In genomic region chr1:151199860-151200581, GRCh38 we compare ENCODE assay signal across 8 cellular contexts. TPM values are rescaled to one million over a fixed set of nuclear protein-coding genes. Genes with fewer than 3 reads are reported as not detected.
DNase-seq lines count a peak whose midpoint lies in the region; ATAC-seq, FAIRE-seq and TF ChIP-seq lines count a peak whose summit lies in the region.

No MANE protein-coding gene starts in this region.

- H3K36me3 ChIP-seq in K562 (ENCODE audit: control insufficient read depth, insufficient read depth, low read length) (peaks cover 22% of the 10 kb centered on the region; the same call in 2 of the 3 replicates), right lobe of liver (peaks cover 0 to 6% (median 0%) of the 10 kb centered on the region in 4 donors), thyroid gland (peaks cover 0 to 10% of the 10 kb centered on the region in 2 donors)

- H2AFZ ChIP-seq in K562 (ENCODE audit: low read depth, low read length) = no peak overlapping the region

- H3K4me3 ChIP-seq in K562 (peak overlapping the region; percentile 56), right lobe of liver (peak overlapping the region; percentile 74 to 83 (median 81)), thyroid gland (replicated peaks in 1 of 3) (peak overlapping the region; percentile 12 to 89 (median 79))

- H3K9me3 ChIP-seq in K562 (replicated peaks; ENCODE audit: control insufficient read depth, insufficient read depth, low read depth, low read length) (no peaks in the 10 kb centered on the region), right lobe of liver (no peaks in the 10 kb centered on the region), thyroid gland (no peaks in the 10 kb centered on the region)

- H3K79me2 ChIP-seq in K562 (ENCODE audit: control insufficient read depth, insufficient read depth, low read length) = peaks cover 46% of the 10 kb centered on the region

- H3K27ac ChIP-seq in K562 (ENCODE audit: extremely low read depth, low read depth, low read length) (peak overlapping the region; percentile 25; the same call in 1 of the 3 replicates), right lobe of liver (peak overlapping the region; percentile 1 to 78 (median 73)), thyroid gland (peak overlapping the region in 2 of 3 donors; percentile 92 to 93)

- TF ChIP-seq RAD21 in K562 (CRISPR knock-in tag; conservative IDR thresholded peaks at IDR 0.05 in 1 of 2, IDR thresholded peaks at IDR 0.05 in 1 of 2) = no peak

- intact Hi-C loops in K562 (cut with micrococcal nuclease) (loop anchor here (10.0 kb wide), 1 partner anchor 185 kb away; no protein-coding TSS in a partner anchor), right lobe of liver (cut with DNase I) (loop anchor here in 1 of 2 donors (5.0 to 10.0 kb wide), 2 partner anchors 47 to 75 kb away; no protein-coding TSS in a partner anchor), thyroid gland (cut with DNase I) (loop anchor here (5.0 kb wide), 2 partner anchors 52 to 152 kb away; partner anchors contain the start of gene PSMD4)

- TF ChIP-seq CTCF in K562 (IDR thresholded peaks at IDR 0.05 in 2 of 3, conservative IDR thresholded peaks at IDR 0.05 in 1 of 3; ENCODE audit: insufficient read depth in 2 of 3, low read depth in 1 of 3, low read length in 3 of 3) (no peak), right lobe of liver (IDR thresholded peaks at IDR 0.05) (no peak), thyroid gland (IDR thresholded peaks at IDR 0.05) (no peak)

- POLR2A ChIA-PET in K562 (lab: Yijun Ruan, JAX) = interaction anchor here (0.7 kb wide), 1 partner anchor 236 kb away, joined by 3 read pairs; no protein-coding TSS in a partner anchor

- FAIRE-seq in K562 (lab: Jason Lieb, UNC) = no peak

- H3K9me1 ChIP-seq in K562 (ENCODE audit: control insufficient read depth, insufficient read depth, low read length) = no peaks in the 10 kb centered on the region

- TF ChIP-seq EP300 in K562 (IDR thresholded peaks at IDR 0.05; ENCODE audit: low read length) = no peak

- peak overlapping the region; percentile 49 to 81; a peak in 2 of 4 replicates for H3K9ac ChIP-seq in K562 (ENCODE audit: insufficient read depth in 1 of 2, low read depth in 2 of 2, low read length in 2 of 2)

- H3K27me3 ChIP-seq in K562 (ENCODE audit: control insufficient read depth in 2 of 2, insufficient read depth in 2 of 2, low read length in 2 of 2) = no peaks in the 10 kb centered on the region
- H3K27me3 ChIP-seq in right lobe of liver = no peaks in the 10 kb centered on the region
- no peaks in the 10 kb centered on the region for H3K27me3 ChIP-seq in thyroid gland

- DNase-seq in ELR (ENCODE audit: low read depth) (peak; percentile 96), NCI-H226 (peak; percentile 95), K562 (ENCODE audit: extremely low read depth in 1 of 4, low spot score in 3 of 4) (peak in 3 of 4 experiments; percentile 22 to 46 (median 41)), right lobe of liver (no peak), thyroid gland (no peak)

- peak overlapping the region; percentile 83 for H3K4me2 ChIP-seq in K562 (ENCODE audit: insufficient read depth, low read length)

- CTCF ChIA-PET in K562 (lab: Yijun Ruan, JAX; ENCODE audit: low intra/inter-chr PET ratio) = no interaction called here

- no peaks in the 10 kb centered on the region for H4K20me1 ChIP-seq in K562 (replicated peaks; ENCODE audit: control insufficient read depth, insufficient read depth, low read length)

- peak; percentile 13; the same call in 1 of the 3 replicates for ATAC-seq in K562
- ATAC-seq in right lobe of liver = no peak
- no peak for ATAC-seq in HG03565 (IDR thresholded peaks at IDR 0.05; ENCODE audit: unreplicated experiment)
- ATAC-seq in HG02884 (IDR thresholded peaks at IDR 0.05; ENCODE audit: unreplicated experiment) = no peak
- ATAC-seq in HG02798 (IDR thresholded peaks at IDR 0.05; ENCODE audit: poor library complexity, unreplicated experiment) = no peak

- TF ChIP-seq POLR2A in K562 (conservative IDR thresholded peaks at IDR 0.05) (no peak), right lobe of liver (IDR thresholded peaks at IDR 0.05) (no peak), thyroid gland (IDR thresholded peaks at IDR 0.05) (no peak)

- no TSS peak for BruUV-seq in K562 (replicated peaks; lab: Mats Ljungman, UMichigan)

- H3K4me1 ChIP-seq in K562 (replicated peaks in 1 of 2; ENCODE audit: control insufficient read depth in 2 of 2, insufficient read depth in 2 of 2, low read length in 2 of 2) (peaks cover 11 to 15% of the 10 kb centered on the region in 2 experiments; a peak in 4 of 5 replicates), right lobe of liver (peaks cover 0 to 21% (median 0%) of the 10 kb centered on the region in 4 donors), thyroid gland (peaks cover 21 to 30% of the 10 kb centered on the region in 2 donors)

- 25% methylated on average over 11 of the region's 12 CpGs for WGBS in K562 (ENCODE audit: insufficient coverage, low coverage, missing lambda C conversion rate)
- 39% methylated on average over 12 of the region's 12 CpGs for WGBS in right lobe of liver (ENCODE audit: insufficient coverage, low coverage, low lambda C conversion rate, missing lambda C conversion rate)
- 20 to 21% methylated on average over 12 of the region's 12 CpGs for WGBS in thyroid gland, 2 donors

- in situ Hi-C loops in K562 (cut with MboI) = no loop called here

RNA-seq across cellular contexts. Expression of gene PIP5K1A, which starts 1.7 kb away (rescaled TPM):
- total RNA-seq in K562 (2011; cell fraction: chromatin; rRNA removed; ENCODE audit: low replicate concordance) = 161 and 178 TPM in 2 replicates
- total RNA-seq in K562 (2011; cell fraction: nucleolus; rRNA removed) = 84.5 and 85.7 TPM in 2 replicates
- total RNA-seq in K562 (2011; cell fraction: nucleoplasm; rRNA removed) = 104 and 116 TPM in 2 replicates
- total RNA-seq in K562 (2014; rRNA removed) (16.9 and 21.3 TPM in 2 replicates), K562 (2014; rRNA removed; fragmentation: Illumina TruSeq; extraction: Trizol) (18.8 and 20.6 TPM in 2 replicates), K562 (2015; rRNA removed; fragmentation: Illumina TruSeq; extraction: Trizol) (22.8 and 24.9 TPM in 2 replicates), K562 (2021) (21.9 and 25.8 TPM in 2 replicates), right lobe of liver (10 to 100 TPM; 13.9 to 22.1 (median 17.2) TPM), thyroid gland (10 to 100 TPM; 53.4 to 74.5 (median 57.8) TPM)
- polyA plus RNA-seq in K562 (2011; rRNA removed) (33.5 and 42.4 TPM in 2 replicates), K562 (2014; fragmentation: Illumina TruSeq; extraction: Trizol) (26.3 and 36.4 TPM in 2 replicates), K562 (2014; fragmentation: Nextera tagmentation; extraction: Ambion mirVana) (1 to 10 TPM; 1.9 to 4.2 TPM), K562 (2014; rRNA removed) (17.2 and 22.4 TPM in 2 replicates)
- polyA plus RNA-seq in K562 (2011; cell fraction: cytosol; rRNA removed) = 23.8 and 29.9 TPM in 2 replicates
- polyA plus RNA-seq in K562 (2011; cell fraction: nucleus; rRNA removed) = 47.1 and 51.9 TPM in 2 replicates
- 14.8 and 15.0 TPM in 2 replicates for polyA plus RNA-seq in K562 (2012)
- 54.7 and 69.0 TPM in 2 replicates for polyA minus RNA-seq in K562 (2011; rRNA and poly(A)+ RNA removed)
- polyA minus RNA-seq in K562 (2011; cell fraction: cytosol; rRNA and poly(A)+ RNA removed) = 15.1 and 19.9 TPM in 2 replicates
- polyA minus RNA-seq in K562 (2011; cell fraction: nucleus; rRNA and poly(A)+ RNA removed) = 21.3 and 28.2 TPM in 2 replicates

RNA-seq across cellular contexts. Expression of gene VPS72, which starts 10.0 kb away (rescaled TPM):
- 26.2 and 29.1 TPM in 2 replicates for total RNA-seq in K562 (2011; cell fraction: chromatin; rRNA removed; ENCODE audit: low replicate concordance)
- 10.8 and 17.2 TPM in 2 replicates for total RNA-seq in K562 (2011; cell fraction: nucleolus; rRNA removed)
- total RNA-seq in K562 (2011; cell fraction: nucleoplasm; rRNA removed) = 15.5 and 20.0 TPM in 2 replicates
- total RNA-seq in K562 (2014; rRNA removed) (72.2 and 78.4 TPM in 2 replicates), K562 (2014; rRNA removed; fragmentation: Illumina TruSeq; extraction: Trizol) (58.2 and 64.5 TPM in 2 replicates), K562 (2015; rRNA removed; fragmentation: Illumina TruSeq; extraction: Trizol) (73.7 and 79.6 TPM in 2 replicates), K562 (2021) (75.7 and 81.6 TPM in 2 replicates), right lobe of liver (10 to 100 TPM; 10.0 to 19.2 (median 14.7) TPM), thyroid gland (10 to 100 TPM; 36.9 to 47.5 (median 39.9) TPM)
- polyA plus RNA-seq in K562 (2011; rRNA removed) (80.9 and 113 TPM in 2 replicates), K562 (2014; fragmentation: Illumina TruSeq; extraction: Trizol) (126 and 131 TPM in 2 replicates), K562 (2014; fragmentation: Nextera tagmentation; extraction: Ambion mirVana) (10 to 100 TPM in 1 of 2 experiments, 1 to 10 TPM in 1; 7.2 to 21.9 TPM), K562 (2014; rRNA removed) (89.0 and 96.0 TPM in 2 replicates)
- 76.3 and 89.8 TPM in 2 replicates for polyA plus RNA-seq in K562 (2011; cell fraction: cytosol; rRNA removed)
- 37.1 and 39.9 TPM in 2 replicates for polyA plus RNA-seq in K562 (2011; cell fraction: nucleus; rRNA removed)
- polyA plus RNA-seq in K562 (2012) = 58.9 and 73.2 TPM in 2 replicates
- 41.7 and 44.6 TPM in 2 replicates for polyA minus RNA-seq in K562 (2011; rRNA and poly(A)+ RNA removed)
- polyA minus RNA-seq in K562 (2011; cell fraction: cytosol; rRNA and poly(A)+ RNA removed) = 24.7 and 25.1 TPM in 2 replicates
- 4.4 and 13.4 TPM in 2 replicates for polyA minus RNA-seq in K562 (2011; cell fraction: nucleus; rRNA and poly(A)+ RNA removed)

RNA-seq across cellular contexts. Expression of gene TMOD4, which starts 24.2 kb away (rescaled TPM):
- 2.0 and 3.8 TPM in 2 replicates for total RNA-seq in K562 (2011; cell fraction: chromatin; rRNA removed; ENCODE audit: low replicate concordance)
- not detected in 2 replicates for total RNA-seq in K562 (2011; cell fraction: nucleolus; rRNA removed)
- total RNA-seq in K562 (2011; cell fraction: nucleoplasm; rRNA removed) = 4.3 and 9.5 TPM in 2 replicates
- total RNA-seq in K562 (2014; rRNA removed) = 1.0 and 1.5 TPM in 2 replicates
- total RNA-seq in K562 (2014; rRNA removed; fragmentation: Illumina TruSeq; extraction: Trizol) = 0.18 and 1.1 TPM in 2 replicates
- total RNA-seq in K562 (2015; rRNA removed; fragmentation: Illumina TruSeq; extraction: Trizol) = 0.22 and 0.57 TPM in 2 replicates
- total RNA-seq in K562 (2021) = 0.60 and 1.2 TPM in 2 replicates
- 1.4 and 1.8 TPM in 2 replicates for polyA plus RNA-seq in K562 (2011; rRNA removed)
- polyA plus RNA-seq in K562 (2011; cell fraction: cytosol; rRNA removed) = 0.72 and 0.88 TPM in 2 replicates
- 1.6 and 2.6 TPM in 2 replicates for polyA plus RNA-seq in K562 (2011; cell fraction: nucleus; rRNA removed)
- polyA plus RNA-seq in K562 (2012) = 1.1 and 1.7 TPM in 2 replicates
- 0.35 and 1.0 TPM in 2 replicates for polyA plus RNA-seq in K562 (2014; fragmentation: Illumina TruSeq; extraction: Trizol)
- polyA plus RNA-seq in K562 (2014; fragmentation: Nextera tagmentation; extraction: Ambion mirVana) = under 1 TPM in 1 of 2 experiments, not detected in 1; 0.57 TPM
- polyA plus RNA-seq in K562 (2014; rRNA removed) = 0.12 and 1.5 TPM in 2 replicates
- polyA minus RNA-seq in K562 (2011; rRNA and poly(A)+ RNA removed) = 1.3 TPM in 1 of 2 replicates, not detected in the other
- not detected in 2 replicates for polyA minus RNA-seq in K562 (2011; cell fraction: cytosol; rRNA and poly(A)+ RNA removed)
- not detected in 2 replicates for polyA minus RNA-seq in K562 (2011; cell fraction: nucleus; rRNA and poly(A)+ RNA removed)
- total RNA-seq in right lobe of liver = not detected
- total RNA-seq in thyroid gland = not detected

RNA-seq across cellular contexts. Expression of gene SCNM1, which starts 34.1 kb away (rescaled TPM):
- 28.6 and 48.7 TPM in 2 replicates for total RNA-seq in K562 (2011; cell fraction: chromatin; rRNA removed; ENCODE audit: low replicate concordance)
- total RNA-seq in K562 (2011; cell fraction: nucleolus; rRNA removed) = 26.1 and 32.2 TPM in 2 replicates
- total RNA-seq in K562 (2011; cell fraction: nucleoplasm; rRNA removed) = 30.7 and 32.9 TPM in 2 replicates
- total RNA-seq in K562 (2014; rRNA removed) (67.4 and 74.3 TPM in 2 replicates), K562 (2014; rRNA removed; fragmentation: Illumina TruSeq; extraction: Trizol) (54.1 and 63.0 TPM in 2 replicates), K562 (2015; rRNA removed; fragmentation: Illumina TruSeq; extraction: Trizol) (61.7 and 62.3 TPM in 2 replicates), K562 (2021) (50.1 and 50.7 TPM in 2 replicates), right lobe of liver (10 to 100 TPM in 2 of 6 experiments, 1 to 10 TPM in 4; 7.5 to 13.2 (median 8.5) TPM), thyroid gland (10 to 100 TPM; 13.2 to 44.5 (median 24.5) TPM)
- polyA plus RNA-seq in K562 (2011; rRNA removed) (17.2 and 22.5 TPM in 2 replicates), K562 (2014; fragmentation: Illumina TruSeq; extraction: Trizol) (80.6 and 100 TPM in 2 replicates), K562 (2014; fragmentation: Nextera tagmentation; extraction: Ambion mirVana) (100 to 1,000 TPM; 203 to 204 TPM), K562 (2014; rRNA removed) (37.3 TPM in 2 replicates)
- 13.9 and 19.0 TPM in 2 replicates for polyA plus RNA-seq in K562 (2011; cell fraction: cytosol; rRNA removed)
- 40.6 and 40.9 TPM in 2 replicates for polyA plus RNA-seq in K562 (2011; cell fraction: nucleus; rRNA removed)
- 58.0 and 65.9 TPM in 2 replicates for polyA plus RNA-seq in K562 (2012)
- 12.9 and 13.0 TPM in 2 replicates for polyA minus RNA-seq in K562 (2011; rRNA and poly(A)+ RNA removed)
- 13.5 and 14.7 TPM in 2 replicates for polyA minus RNA-seq in K562 (2011; cell fraction: cytosol; rRNA and poly(A)+ RNA removed)
- 8.1 and 17.2 TPM in 2 replicates for polyA minus RNA-seq in K562 (2011; cell fraction: nucleus; rRNA and poly(A)+ RNA removed)

RNA-seq across cellular contexts. Expression of gene LYSMD1, which starts 34.3 kb away (rescaled TPM):
- total RNA-seq in K562 (2011; cell fraction: chromatin; rRNA removed; ENCODE audit: low replicate concordance) = 14.0 and 14.3 TPM in 2 replicates
- total RNA-seq in K562 (2011; cell fraction: nucleolus; rRNA removed) = 7.2 and 7.9 TPM in 2 replicates
- total RNA-seq in K562 (2011; cell fraction: nucleoplasm; rRNA removed) = 9.8 and 12.3 TPM in 2 replicates
- total RNA-seq in K562 (2014; rRNA removed) (6.2 and 7.4 TPM in 2 replicates), K562 (2014; rRNA removed; fragmentation: Illumina TruSeq; extraction: Trizol) (6.3 and 8.0 TPM in 2 replicates), K562 (2015; rRNA removed; fragmentation: Illumina TruSeq; extraction: Trizol) (6.1 and 6.6 TPM in 2 replicates), K562 (2021) (5.9 and 6.0 TPM in 2 replicates), right lobe of liver (1 to 10 TPM; 2.7 to 6.4 (median 4.5) TPM), thyroid gland (10 to 100 TPM; 13.4 to 19.7 (median 15.7) TPM)
- polyA plus RNA-seq in K562 (2011; rRNA removed) (6.0 and 6.2 TPM in 2 replicates), K562 (2014; fragmentation: Illumina TruSeq; extraction: Trizol) (6.5 and 9.4 TPM in 2 replicates), K562 (2014; fragmentation: Nextera tagmentation; extraction: Ambion mirVana) (1 to 10 TPM; 2.2 to 3.3 TPM), K562 (2014; rRNA removed) (4.7 and 6.2 TPM in 2 replicates)
- 3.2 and 4.6 TPM in 2 replicates for polyA plus RNA-seq in K562 (2011; cell fraction: cytosol; rRNA removed)
- polyA plus RNA-seq in K562 (2011; cell fraction: nucleus; rRNA removed) = 6.8 and 7.9 TPM in 2 replicates
- 4.3 and 7.6 TPM in 2 replicates for polyA plus RNA-seq in K562 (2012)
- polyA minus RNA-seq in K562 (2011; rRNA and poly(A)+ RNA removed) = 9.3 and 11.3 TPM in 2 replicates
- 2.9 and 4.7 TPM in 2 replicates for polyA minus RNA-seq in K562 (2011; cell fraction: cytosol; rRNA and poly(A)+ RNA removed)
- polyA minus RNA-seq in K562 (2011; cell fraction: nucleus; rRNA and poly(A)+ RNA removed) = 2.2 and 4.2 TPM in 2 replicates

Comparison
In these comparisons a context has a peak if more than half of its experiments do, and no peak if none do; other contexts are left out.
1. DNase-seq: peak in ELR (single experiment), NCI-H226 (single experiment) and K562 (3 of 4); none in right lobe of liver (0 of 3) and thyroid gland (0 of 2).
2. H3K27ac ChIP-seq: peak in every context shown above with its lines; median percentile 92 in thyroid gland; 73 in right lobe of liver; 25 in K562.
3. Peak in every context shown above with its lines, with median percentiles within 50 percentile points of each other: H3K4me3 ChIP-seq.